8 cellular contexts compared by ENCODE assay signal in genomic region chr17:3935140-3935542, GRCh38. TPM values are rescaled to one million over a fixed set of nuclear protein-coding genes. Genes with fewer than 3 reads are reported as not detected.
A peak's percentile ranks its signal among the peaks of the same experiment; 100 is the strongest.
DNase-seq lines count a peak whose midpoint lies in the region; ATAC-seq, FAIRE-seq and TF ChIP-seq lines count a peak whose summit lies in the region.

No MANE protein-coding gene starts in this region.

- H3K27me3 Mint-ChIP-seq in naive B cell: no peaks in the 10 kb centered on the region

- TF ChIP-seq POLR2A in erythroblast (IDR thresholded peaks at IDR 0.05; ENCODE audit: low read length): no peak

- no peak overlapping the region for H3K4me3 ChIP-seq in DND-41 (ENCODE audit: low read depth in 1 of 2, low read length in 2 of 2)

- H3K4me3 Mint-ChIP-seq in naive B cell: no peak overlapping the region

- no peaks in the 10 kb centered on the region for H3K4me1 ChIP-seq in DND-41 (ENCODE audit: insufficient read depth, low read length)

- H3K27ac Mint-ChIP-seq in naive B cell: peak overlapping the region in 5 of 6 donors; percentile 51 to 79 (median 67)

- no peaks in the 10 kb centered on the region for H3K9me3 ChIP-seq in DND-41 (ENCODE audit: insufficient read depth, low read length, severe bottlenecking)

- H3K36me3 Mint-ChIP-seq in naive B cell: peaks cover 11 to 24% of the 10 kb centered on the region in 2 donors

- ATAC-seq in DND-41 (ENCODE audit: insufficient read depth, low read depth) (peak; percentile 69), SK-N-SH treated with all-trans-retinoic acid at 6 μM for 48 hours (peak; percentile 88), naive B cell (ENCODE audit: low read depth in 2 of 2) (peak; percentile 91 to 94), GM21360 (IDR thresholded peaks at IDR 0.05; ENCODE audit: unreplicated experiment) (no peak)

- H3K9me3 Mint-ChIP-seq in naive B cell: no peaks in the 10 kb centered on the region

- no peak overlapping the region for H3K27ac ChIP-seq in DND-41 (ENCODE audit: low read length)

- peak; percentile 55 for DNase-seq in DND-41
- DNase-seq in HUDEP-2 (lab: John Stamatoyannopoulos, UW; ENCODE audit: unreplicated experiment in 76 of 76): peak in 51 of 76 experiments; percentile 3 to 82 (median 38)
- peak; percentile 65 to 66 for DNase-seq in erythroblast (lab: John Stamatoyannopoulos, UW)
- peak; percentile 39 for DNase-seq in naive B cell
- DNase-seq in GM03348 (ENCODE audit: low spot score): no peak
- no peak for DNase-seq in urothelium cell line (ENCODE audit: low spot score)

- H3K27me3 ChIP-seq in DND-41 (ENCODE audit: insufficient read depth, low read length, poor library complexity): no peaks in the 10 kb centered on the region

- H2AFZ ChIP-seq in DND-41 (ENCODE audit: low read depth, low read length): no peak overlapping the region

- H3K79me2 ChIP-seq in DND-41 (ENCODE audit: insufficient read depth, low read length): peaks cover 7% of the 10 kb centered on the region; the same call in 1 of the 2 replicates

- TF ChIP-seq CTCF in DND-41 (IDR thresholded peaks at IDR 0.05; ENCODE audit: borderline replicate concordance, extremely low read depth, low read length, poor library complexity, severe bottlenecking): peak; percentile 70

- H3K4me2 ChIP-seq in DND-41 (ENCODE audit: insufficient read depth, low read length): no peak overlapping the region

- H4K20me1 ChIP-seq in DND-41 (ENCODE audit: insufficient read depth, low read length): peaks cover 29% of the 10 kb centered on the region

- peaks cover 93% of the 10 kb centered on the region for H3K36me3 ChIP-seq in DND-41 (ENCODE audit: insufficient read depth, low read length)

- no peak for FAIRE-seq in urothelium cell line (lab: Jason Lieb, UNC)

- no peak overlapping the region for H3K9ac ChIP-seq in DND-41 (ENCODE audit: low read depth, low read length)

- peaks cover 2 to 12% (median 10%) of the 10 kb centered on the region in 3 donors for H3K4me1 Mint-ChIP-seq in naive B cell

TF ChIP-seq in SK-N-SH treated with all-trans-retinoic acid at 6 μM for 48 hours, 23 proteins besides CTCF, POLR2A, EP300 and RAD21:
- TF ChIP-seq CREB5 (CRISPR knock-in tag; IDR thresholded peaks at IDR 0.05; ENCODE audit: low read depth) (no peak), RARB (CRISPR knock-in tag; IDR thresholded peaks at IDR 0.05) (no peak), ISL1 (CRISPR knock-in tag; IDR thresholded peaks at IDR 0.05) (no peak), BACH2 (CRISPR knock-in tag; IDR thresholded peaks at IDR 0.05; ENCODE audit: borderline replicate concordance) (no peak), ZC3H10 (CRISPR knock-in tag; IDR thresholded peaks at IDR 0.05) (no peak), CSRNP3 (CRISPR knock-in tag; IDR thresholded peaks at IDR 0.05) (no peak), ESRRG (CRISPR knock-in tag; IDR thresholded peaks at IDR 0.05) (no peak), ARNTL (CRISPR knock-in tag; IDR thresholded peaks at IDR 0.05; ENCODE audit: borderline replicate concordance, low read depth) (no peak), ZFP3 (CRISPR knock-in tag; IDR thresholded peaks at IDR 0.05) (no peak), ZNF8 (CRISPR knock-in tag; IDR thresholded peaks at IDR 0.05) (no peak), POU6F1 (CRISPR knock-in tag; IDR thresholded peaks at IDR 0.05; ENCODE audit: borderline replicate concordance, low read depth) (no peak), TCF4 (CRISPR knock-in tag; IDR thresholded peaks at IDR 0.05; ENCODE audit: borderline replicate concordance) (no peak)

RNA-seq across cellular contexts. Expression of gene P2RX1, which starts 18.9 kb away (rescaled TPM):
- polyA plus RNA-seq in naive B cell (ENCODE audit: low read depth in 6 of 6): 10 to 100 TPM in 5 of 6 donors, 1 to 10 TPM in 1; 2.3 to 20.2 (median 15.1) TPM

RNA-seq across cellular contexts. Expression of gene ATP2A3, which starts 29.1 kb away (rescaled TPM):
- 100 to 1,000 TPM in 2 of 6 donors, 10 to 100 TPM in 4; 68.7 to 180 (median 94.2) TPM for polyA plus RNA-seq in naive B cell (ENCODE audit: low read depth in 6 of 6)

RNA-seq across cellular contexts. Expression of gene CAMKK1, which starts 42.3 kb away (rescaled TPM):
- 1 to 10 TPM in 4 of 6 donors, under 1 TPM in 2; 0.69 to 1.4 (median 1.1) TPM for polyA plus RNA-seq in naive B cell (ENCODE audit: low read depth in 6 of 6)

Comparison
In these comparisons a context has a peak if more than half of its experiments do, and no peak if none do; other contexts are left out.
1. DNase-seq: peak in DND-41 (single experiment), HUDEP-2 (51 of 76), erythroblast (2 of 2) and naive B cell (single experiment); none in GM03348 (single experiment) and urothelium cell line (single experiment).